Comparison of ENCODE assay signal across 1 cellular context in genomic region chr3:67630666-67631362, GRCh38.
TF ChIP-seq lines count a peak whose summit lies in the region.

No MANE protein-coding gene starts in this region.

TF ChIP-seq in K562, 482 proteins besides CTCF, POLR2A, EP300 and RAD21:
- no peak for TF ChIP-seq ZNF140 (CRISPR knock-in tag; IDR thresholded peaks at IDR 0.05)
- TF ChIP-seq ZNF316 (IDR thresholded peaks at IDR 0.05): peak; percentile 34; the same call in 1 of the 2 replicates
- no peak for TF ChIP-seq SMARCC2 (IDR thresholded peaks at IDR 0.05; ENCODE audit: low read depth)
- TF ChIP-seq C11orf30 (IDR thresholded peaks at IDR 0.05; ENCODE audit: low read depth): 0 out of 2 replicates have a peak, but pooled peaks have one; percentile 13
- TF ChIP-seq ZBTB26 (CRISPR knock-in tag; IDR thresholded peaks at IDR 0.05): no peak
- TF ChIP-seq CBX2 (IDR thresholded peaks at IDR 0.05; ENCODE audit: insufficient read depth, low read length, poor library complexity, severe bottlenecking): no peak
